1 cellular context compared by ENCODE assay signal in the genomic region with DNA sequence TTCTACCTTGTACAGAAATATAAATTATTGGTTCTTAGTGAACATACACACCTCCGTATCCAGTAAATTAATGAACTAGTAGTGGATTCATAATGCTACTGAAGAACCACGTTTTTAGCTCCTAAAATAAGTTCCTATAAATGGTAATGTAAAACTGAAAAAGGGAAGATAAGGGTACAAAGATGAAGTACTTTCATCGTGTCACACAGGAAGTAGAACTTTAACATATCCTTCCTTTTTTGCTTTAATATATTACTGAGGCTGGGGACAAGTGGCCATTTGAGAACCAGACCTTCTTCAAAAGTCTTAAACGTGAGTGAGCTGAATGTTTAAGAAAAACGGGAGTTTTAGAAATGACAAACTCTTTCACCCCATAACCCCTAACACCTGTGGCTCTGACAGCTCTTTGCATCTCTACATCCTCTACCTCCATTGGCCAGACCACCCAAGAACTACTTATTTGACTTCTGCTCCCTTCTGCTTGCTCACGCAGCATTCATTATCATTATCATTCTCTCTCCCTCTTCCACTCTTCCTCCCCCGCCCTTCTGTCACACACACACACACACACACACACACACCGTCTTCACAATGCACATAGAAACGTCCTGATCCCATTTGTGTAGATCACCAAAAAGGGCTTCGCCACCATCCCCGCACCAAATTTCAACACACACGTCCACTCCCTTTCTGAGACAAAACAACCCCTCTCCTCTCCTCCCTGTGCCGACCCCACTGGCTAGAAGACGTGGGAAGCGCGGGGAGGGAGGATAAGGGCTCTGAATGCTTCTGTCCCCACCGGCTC.
A peak's percentile ranks its signal among the peaks of the same experiment; 100 is the strongest.
TF ChIP-seq lines count a peak whose summit lies in the region.

No MANE protein-coding gene starts in this region.

TF ChIP-seq in GM12878, 131 proteins besides CTCF, POLR2A, EP300 and RAD21 (continued from another document):
- 0 out of 2 replicates have a peak, but pooled peaks have one; percentile 15 for TF ChIP-seq CREM (IDR thresholded peaks at IDR 0.05; ENCODE audit: low read depth)
- TF ChIP-seq LARP7 (IDR thresholded peaks at IDR 0.05) = no peak
- peak; percentile 36; the same call in 1 of the 2 replicates for TF ChIP-seq SMAD5 (IDR thresholded peaks at IDR 0.05; ENCODE audit: low read depth)
- TF ChIP-seq CHD1 (IDR thresholded peaks at IDR 0.05; ENCODE audit: low read depth, low read length) = no peak
- TF ChIP-seq, protein P1, sequence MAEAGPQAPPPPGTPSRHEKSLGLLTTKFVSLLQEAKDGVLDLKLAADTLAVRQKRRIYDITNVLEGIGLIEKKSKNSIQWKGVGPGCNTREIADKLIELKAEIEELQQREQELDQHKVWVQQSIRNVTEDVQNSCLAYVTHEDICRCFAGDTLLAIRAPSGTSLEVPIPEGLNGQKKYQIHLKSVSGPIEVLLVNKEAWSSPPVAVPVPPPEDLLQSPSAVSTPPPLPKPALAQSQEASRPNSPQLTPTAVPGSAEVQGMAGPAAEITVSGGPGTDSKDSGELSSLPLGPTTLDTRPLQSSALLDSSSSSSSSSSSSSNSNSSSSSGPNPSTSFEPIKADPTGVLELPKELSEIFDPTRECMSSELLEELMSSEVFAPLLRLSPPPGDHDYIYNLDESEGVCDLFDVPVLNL (IDR thresholded peaks at IDR 0.05; ENCODE audit: low read depth, low read length) = no peak
- no peak; the same call in 1 of the 2 replicates for TF ChIP-seq MTA3 (IDR thresholded peaks at IDR 0.05; ENCODE audit: borderline replicate concordance, low read length)
- no peak for TF ChIP-seq KLF5 (IDR thresholded peaks at IDR 0.05; ENCODE audit: partially characterized antibody)
